1 cellular context compared by ENCODE assay signal in the genomic region with DNA sequence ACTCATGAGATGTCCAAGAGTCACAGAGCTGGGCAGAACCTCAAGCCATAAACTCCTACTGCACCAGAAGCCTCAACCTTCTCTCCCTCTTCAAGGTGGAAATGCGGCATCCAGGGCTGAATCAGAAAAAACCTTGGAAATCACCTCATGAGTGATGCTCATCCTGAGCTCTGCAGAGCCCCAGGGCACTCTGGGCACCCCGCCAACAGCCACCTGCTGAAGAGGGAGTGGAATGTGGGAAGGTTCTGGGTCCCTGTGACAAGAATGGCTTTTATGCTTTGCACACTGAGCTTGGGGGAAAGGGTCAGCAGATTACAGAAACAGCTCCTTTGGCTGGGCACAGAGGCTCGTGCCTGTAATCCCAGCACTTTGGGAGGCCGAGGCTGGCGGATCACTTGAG.
TF ChIP-seq lines count a peak whose summit lies in the region.

No MANE protein-coding gene starts in this region.

TF ChIP-seq in HEK293, 187 proteins besides CTCF, POLR2A, EP300 and RAD21 (continued from another document):
- TF ChIP-seq, protein P1, sequence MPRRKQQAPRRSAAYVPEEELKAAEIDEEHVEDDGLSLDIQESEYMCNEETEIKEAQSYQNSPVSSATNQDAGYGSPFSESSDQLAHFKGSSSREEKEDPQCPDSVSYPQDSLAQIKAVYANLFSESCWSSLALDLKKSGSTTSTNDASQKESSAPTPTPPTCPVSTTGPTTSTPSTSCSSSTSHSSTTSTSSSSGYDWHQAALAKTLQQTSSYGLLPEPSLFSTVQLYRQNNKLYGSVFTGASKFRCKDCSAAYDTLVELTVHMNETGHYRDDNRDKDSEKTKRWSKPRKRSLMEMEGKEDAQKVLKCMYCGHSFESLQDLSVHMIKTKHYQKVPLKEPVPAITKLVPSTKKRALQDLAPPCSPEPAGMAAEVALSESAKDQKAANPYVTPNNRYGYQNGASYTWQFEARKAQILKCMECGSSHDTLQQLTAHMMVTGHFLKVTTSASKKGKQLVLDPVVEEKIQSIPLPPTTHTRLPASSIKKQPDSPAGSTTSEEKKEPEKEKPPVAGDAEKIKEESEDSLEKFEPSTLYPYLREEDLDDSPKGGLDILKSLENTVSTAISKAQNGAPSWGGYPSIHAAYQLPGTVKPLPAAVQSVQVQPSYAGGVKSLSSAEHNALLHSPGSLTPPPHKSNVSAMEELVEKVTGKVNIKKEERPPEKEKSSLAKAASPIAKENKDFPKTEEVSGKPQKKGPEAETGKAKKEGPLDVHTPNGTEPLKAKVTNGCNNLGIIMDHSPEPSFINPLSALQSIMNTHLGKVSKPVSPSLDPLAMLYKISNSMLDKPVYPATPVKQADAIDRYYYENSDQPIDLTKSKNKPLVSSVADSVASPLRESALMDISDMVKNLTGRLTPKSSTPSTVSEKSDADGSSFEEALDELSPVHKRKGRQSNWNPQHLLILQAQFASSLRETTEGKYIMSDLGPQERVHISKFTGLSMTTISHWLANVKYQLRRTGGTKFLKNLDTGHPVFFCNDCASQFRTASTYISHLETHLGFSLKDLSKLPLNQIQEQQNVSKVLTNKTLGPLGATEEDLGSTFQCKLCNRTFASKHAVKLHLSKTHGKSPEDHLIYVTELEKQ (tag by site-specific recombination; IDR thresholded peaks at IDR 0.05; ENCODE audit: borderline replicate concordance), result no peak
- no peak for TF ChIP-seq SETDB1 (IDR thresholded peaks at IDR 0.05; ENCODE audit: insufficient read length, low read length)
